1 cellular context compared by ENCODE assay signal in genomic region chr15:99076555-99077308, GRCh38.
TF ChIP-seq lines count a peak whose summit lies in the region.

No MANE protein-coding gene starts in this region.

TF ChIP-seq in GM23338, 12 proteins besides CTCF, POLR2A, EP300 and RAD21:
- TF ChIP-seq ZNF462 (CRISPR knock-in tag; IDR thresholded peaks at IDR 0.05) (no peak), NANOG (IDR thresholded peaks at IDR 0.05; ENCODE audit: borderline replicate concordance) (no peak), ZNF114 (CRISPR knock-in tag; IDR thresholded peaks at IDR 0.05) (no peak), ETS1 (IDR thresholded peaks at IDR 0.05) (no peak), REST (IDR thresholded peaks at IDR 0.05; ENCODE audit: unreplicated experiment) (no peak), ZNF331 (CRISPR knock-in tag; IDR thresholded peaks at IDR 0.05; ENCODE audit: low read depth) (no peak), POLR2AphosphoS5 (IDR thresholded peaks at IDR 0.05; ENCODE audit: low read depth) (no peak), EZH2 (IDR thresholded peaks at IDR 0.05; ENCODE audit: low read depth, unreplicated experiment) (no peak)
